ENCODE assay signal across 18 cellular contexts in genomic region chr1:2593251-2593878, GRCh38. TPM values are rescaled to one million over a fixed set of nuclear protein-coding genes. Genes with fewer than 3 reads are reported as not detected.
A peak's percentile ranks its signal among the peaks of the same experiment; 100 is the strongest.
DNase-seq lines count a peak whose midpoint lies in the region; FAIRE-seq and TF ChIP-seq lines count a peak whose summit lies in the region.
"Had no signal": no experiment of that assay in that cellular context is flagged by ENCODE, and none has a peak within 500 bp of the region (broad histone marks: within the 10 kb centered on the region; RNA-seq: fewer than 3 reads in every experiment).

No MANE protein-coding gene starts in this region.

- no peaks in the 10 kb centered on the region for H3K27me3 ChIP-seq in H7 (ENCODE audit: control insufficient read depth, insufficient read depth, low read length)
- H3K27me3 ChIP-seq in spleen (replicated peaks in 1 of 7), result peaks cover 0 to 23% (median 0%) of the 10 kb centered on the region in 7 donors
- H3K27me3 ChIP-seq: adrenal gland, cardiac muscle cell, uterus had no signal

- peak; percentile 60 for DNase-seq in activated effector memory CD4-positive, alpha-beta T cell treated with anti-CD3 and anti-CD28 coated beads, Interleukin-2, amount 50 U/mL, for 16 hours
- DNase-seq in activated effector memory CD4-positive, alpha-beta T cell treated with Interleukin-2 at 50 U/mL for 16 hours, result no peak
- peak; percentile 55 for DNase-seq in H7
- peak; percentile 75 for DNase-seq in kidney
- peak; percentile 73 for DNase-seq in spleen
- DNase-seq in RWPE1 (ENCODE audit: low spot score), result no peak
- no peak for DNase-seq in urothelium cell line (ENCODE audit: low spot score)
- no peak for DNase-seq in GF-D8 (lab: John Stamatoyannopoulos, UW)
- DNase-seq: activated CD4-positive, alpha-beta memory T cell treated with anti-CD3 and anti-CD28 coated beads for 36 hours; activated T-cell treated with anti-CD3 and anti-CD28 coated beads, Interleukin-2, amount 50 U/mL, for 4 hours; gastrocnemius medialis; H9; stimulated activated CD4-positive, alpha-beta T cell treated with anti-CD3 and anti-CD28 coated beads, Interleukin-1b, Interleukin-23, amount 100 ng/mL, for 48 hours had no signal

- H3K36me3 ChIP-seq in H7 (replicated peaks; ENCODE audit: control insufficient read depth, insufficient read depth, low read length) (peaks cover 2% of the 10 kb centered on the region; the same call in 1 of the 2 replicates), kidney (ENCODE audit: control insufficient read depth in 1 of 2, insufficient read depth in 2 of 2, low read length in 2 of 2) (no peaks in the 10 kb centered on the region), spleen (peaks cover 0 to 25% (median 8%) of the 10 kb centered on the region in 6 donors)
- H3K36me3 ChIP-seq: adrenal gland, cardiac muscle cell, gastrocnemius medialis, uterus had no signal

- TF ChIP-seq CTCF in kidney (IDR thresholded peaks at IDR 0.05; ENCODE audit: borderline replicate concordance, extremely low read depth, insufficient read depth), result no peak
- TF ChIP-seq CTCF in spleen (IDR thresholded peaks at IDR 0.05 in 8 of 11, conservative IDR thresholded peaks at IDR 0.05 in 3 of 11), result no peak
- TF ChIP-seq CTCF in RWPE1 (conservative IDR thresholded peaks at IDR 0.05; ENCODE audit: low read depth), result no peak

- WGBS in spleen, 5 donors, result 60 to 73% (median 65%) methylated on average over 7 to 26 of the region's 26 CpGs

- TF ChIP-seq POLR2A in spleen (IDR thresholded peaks at IDR 0.05), result no peak

- CTCF ChIA-PET in RWPE1 (lab: Yijun Ruan, JAX), result interaction anchor here (0.6 kb wide), 1 partner anchor 585 kb away, joined by 4 read pairs; no protein-coding TSS in a partner anchor

- FAIRE-seq in kidney (lab: Jason Lieb, UNC), result no peak
- FAIRE-seq in urothelium cell line (lab: Jason Lieb, UNC), result no peak
- FAIRE-seq: A204.1, GM12892 had no signal

- no peak overlapping the region for H3K9ac ChIP-seq in kidney (ENCODE audit: low read length in 2 of 2)

- H3K9me3 ChIP-seq in kidney (ENCODE audit: control insufficient read depth in 1 of 2, low read length in 2 of 2) (no peaks in the 10 kb centered on the region), spleen (peaks cover 0 to 4% (median 2%) of the 10 kb centered on the region in 8 donors)
- H3K9me3 ChIP-seq: adrenal gland, gastrocnemius medialis had no signal

- intact Hi-C loops in kidney (cut with DNase I) (no loop called here), spleen (cut with DNase I; ENCODE audit: low total_unique reads) (loop anchor here (5.0 kb wide), 1 partner anchor 49 kb away; no protein-coding TSS in a partner anchor)

- POLR2A ChIA-PET in RWPE1 (lab: Yijun Ruan, JAX; ENCODE audit: low non-redundant PET), result no interaction called here

- no peak overlapping the region for H3K27ac ChIP-seq in kidney (ENCODE audit: low read depth in 2 of 2, low read length in 2 of 2)
- H3K27ac ChIP-seq in spleen, result peak overlapping the region in 4 of 8 donors; percentile 18 to 32 (median 27)
- H3K27ac ChIP-seq in RWPE1, result no peak overlapping the region
- H3K27ac ChIP-seq: adrenal gland, cardiac muscle cell, gastrocnemius medialis, uterus had no signal

- H3K4me3 ChIP-seq in H7 (ENCODE audit: insufficient read depth, low read depth, low read length) (no peak overlapping the region), kidney (ENCODE audit: low read length in 2 of 2) (peak overlapping the region in 1 of 2 donors; percentile 35), spleen (peak overlapping the region in 3 of 8 donors; percentile 7 to 53 (median 28))
- H3K4me3 ChIP-seq: cardiac muscle cell had no signal

- H3K4me1 ChIP-seq in kidney (ENCODE audit: control insufficient read depth in 1 of 2, insufficient read depth in 1 of 2, low read depth in 1 of 2, low read length in 2 of 2) (peaks cover 0 to 4% of the 10 kb centered on the region in 2 donors), spleen (peaks cover 0 to 31% (median 15%) of the 10 kb centered on the region in 6 donors)
- H3K4me1 ChIP-seq: gastrocnemius medialis, uterus had no signal

RNA-seq across cellular contexts. Expression of gene PRXL2B, which starts 6.8 kb away (rescaled TPM):
- total RNA-seq in H7 (2014; rRNA removed; shearing (Covaris generic)), result 62.9 and 83.5 TPM in 2 replicates
- total RNA-seq in kidney (39.5 TPM), spleen (10 to 100 TPM; 21.9 to 43.0 (median 26.7) TPM)
- polyA plus RNA-seq in kidney (ENCODE audit: insufficient read depth, low read depth, low replicate concordance) (25.6 TPM), spleen (10 to 100 TPM; 10.7 to 29.0 (median 13.2) TPM)

RNA-seq across cellular contexts. Expression of gene TNFRSF14, which starts 37.2 kb away (rescaled TPM):
- total RNA-seq in H7 (2014; rRNA removed; shearing (Covaris generic)), result 0.07 and 0.55 TPM in 2 replicates
- 95.0 TPM for total RNA-seq in kidney
- 99.1 TPM for polyA plus RNA-seq in kidney (ENCODE audit: insufficient read depth, low read depth, low replicate concordance)
- 100 to 1,000 TPM; 146 to 203 (median 190) TPM for total RNA-seq in spleen
- 100 to 1,000 TPM; 167 to 366 (median 302) TPM for polyA plus RNA-seq in spleen

RNA-seq across cellular contexts. Expression of gene MMEL1, which starts 39.5 kb away (rescaled TPM):
- total RNA-seq in H7 (2014; rRNA removed; shearing (Covaris generic)), result 1.3 and 3.0 TPM in 2 replicates
- 4.0 TPM for total RNA-seq in kidney
- polyA plus RNA-seq in kidney (ENCODE audit: insufficient read depth, low read depth, low replicate concordance), result 8.5 TPM
- total RNA-seq in spleen, result 1 to 10 TPM in 6 of 7 donors, not detected in 1; 1.9 to 4.6 (median 3.5) TPM
- polyA plus RNA-seq in spleen, result 1 to 10 TPM; 2.5 to 6.4 (median 2.9) TPM
- total RNA-seq: cardiac muscle cell, gastrocnemius medialis had no signal
- polyA plus RNA-seq: cardiac muscle cell had no signal

Comparison
In these comparisons a context has a peak if more than half of its experiments do, and no peak if none do; other contexts are left out.
1. DNase-seq: peak in activated effector memory CD4-positive, alpha-beta T cell treated with anti-CD3 and anti-CD28 coated beads, Interleukin-2, amount 50 U/mL, for 16 hours (single experiment), H7 (single experiment), kidney (single experiment) and spleen (single experiment); none in activated effector memory CD4-positive, alpha-beta T cell treated with Interleukin-2 at 50 U/mL for 16 hours (single experiment), RWPE1 (single experiment), urothelium cell line (single experiment) and GF-D8 (single experiment).
2. RNA of gene TNFRSF14, which starts 37.2 kb away (total RNA-seq): 146 to 203 TPM in spleen and 95.0 TPM in kidney (single experiment); 0.07 to 0.55 TPM in H7; every median in the first group is over 10 times any median in the second.